Comparison of ENCODE assay signal across 21 cellular contexts in genomic region chr16:8588703-8589292, GRCh38. TPM values are rescaled to one million over a fixed set of nuclear protein-coding genes. Genes with fewer than 3 reads are reported as not detected.
DNase-seq lines count a peak whose midpoint lies in the region; ATAC-seq and TF ChIP-seq lines count a peak whose summit lies in the region.
"Had no signal": no experiment of that assay in that cellular context is flagged by ENCODE, and none has a peak within 500 bp of the region (broad histone marks: within the 10 kb centered on the region; RNA-seq: fewer than 3 reads in every experiment).

No MANE protein-coding gene starts in this region.

- H3K4me3 Mint-ChIP-seq in WTC11 = no peak overlapping the region
- H3K4me3 Mint-ChIP-seq in CD4-positive, alpha-beta memory T cell = peak overlapping the region in 3 of 8 donors; percentile 2 to 30 (median 13)
- H3K4me3 Mint-ChIP-seq: activated naive CD8-positive, alpha-beta T cell treated with anti-CD3 and anti-CD28 coated beads, Interleukin-2, amount 10 ng/mL, durations not matched to agents 7 days and 5 days had no signal

- no peak overlapping the region for H3K4ac ChIP-seq in neuronal stem cell (ENCODE audit: low read length)

- H3K4me3 ChIP-seq in H7 (ENCODE audit: insufficient read depth, low read depth, low read length) = peak overlapping the region; percentile 50
- peak overlapping the region; percentile 25 for H3K4me3 ChIP-seq in iPS-11a (ENCODE audit: low read depth, low read length)
- peak overlapping the region; percentile 11 to 83 for H3K4me3 ChIP-seq in neuronal stem cell (ENCODE audit: low read length in 2 of 2)
- no peak overlapping the region for H3K4me3 ChIP-seq in CD4-positive, alpha-beta memory T cell (ENCODE audit: low read length in 2 of 2)
- H3K4me3 ChIP-seq in PC-9 = no peak overlapping the region
- H3K4me3 ChIP-seq in effector memory CD4-positive, alpha-beta T cell (ENCODE audit: insufficient read depth, low read depth, low read length, poor library complexity, severe bottlenecking) = no peak overlapping the region
- H3K4me3 ChIP-seq: left lung, smooth muscle cell had no signal

- no peak overlapping the region for H2BK12ac ChIP-seq in neuronal stem cell (ENCODE audit: low read length)

- DNase-seq in H7 (peak; percentile 82), WTC11 (ENCODE audit: low spot score) (peak; percentile 37), neuronal stem cell (ENCODE audit: low spot score) (no peak), PC-9 (no peak)
- no peak for DNase-seq in CD4-positive, alpha-beta memory T cell
- no peak for DNase-seq in activated CD4-positive, alpha-beta T cell treated with anti-CD3 and anti-CD28 coated beads for 4 hours
- DNase-seq in effector memory CD4-positive, alpha-beta T cell = no peak
- DNase-seq: activated naive CD8-positive, alpha-beta T cell treated with anti-CD3 and anti-CD28 coated beads, Interleukin-2, amount 10 ng/mL, durations not matched to agents 7 days and 5 days; activated T-cell treated with anti-CD3 and anti-CD28 coated beads, Interleukin-2, amount 50 U/mL, for 1 hour; AML-193; effector CD8-positive, alpha-beta T cell; GF-D8; head of caudate nucleus; left lung; NCI-H2081 treated with DMSO at 0.1 percent for 48 hours; NCI-H748 treated with DMSO at 0.1 percent for 48 hours; PC-3; tibial artery had no signal

- BruUV-seq in PC-9 (replicated peaks; lab: Mats Ljungman, UMichigan) = no TSS peak

- H3K27ac Mint-ChIP-seq in WTC11 = no peak overlapping the region
- no peak overlapping the region for H3K27ac Mint-ChIP-seq in CD4-positive, alpha-beta memory T cell
- H3K27ac Mint-ChIP-seq: activated naive CD8-positive, alpha-beta T cell treated with anti-CD3 and anti-CD28 coated beads, Interleukin-2, amount 10 ng/mL, durations not matched to agents 7 days and 5 days had no signal

- WGBS in neuronal stem cell (ENCODE audit: extremely low coverage in 2 of 2, insufficient read length in 2 of 2, insufficient replicate concordance in 1 of 2), 2 donors = no CpG with 5 or more reads among the region's 24 CpGs

- peak overlapping the region; percentile 73 for H3K9ac ChIP-seq in neuronal stem cell (ENCODE audit: low read depth, low read length, poor library complexity)

- ATAC-seq in WTC11 = peak; percentile 63
- ATAC-seq: left lung, PC-3 had no signal

- H3K4me1 Mint-ChIP-seq in WTC11 = peaks cover 12% of the 10 kb centered on the region
- peaks cover 0 to 7% (median 2%) of the 10 kb centered on the region in 4 donors for H3K4me1 Mint-ChIP-seq in CD4-positive, alpha-beta memory T cell
- H3K4me1 Mint-ChIP-seq: activated naive CD8-positive, alpha-beta T cell treated with anti-CD3 and anti-CD28 coated beads, Interleukin-2, amount 10 ng/mL, durations not matched to agents 7 days and 5 days had no signal

- CTCF ChIA-PET in WTC11 (lab: Charles Lee) = interaction anchor here (1.2 to 4.6 kb wide), 3 partner anchors 16 to 348 kb away, joined by 3 to 25 read pairs (median 24); no protein-coding TSS in a partner anchor
- CTCF ChIA-PET in CD4-positive, alpha-beta memory T cell (lab: Charles Lee; ENCODE audit: partially characterized antibody) = interaction anchor here (1.3 kb wide), 1 partner anchor 18 kb away, joined by 3 read pairs; no protein-coding TSS in a partner anchor
- CTCF ChIA-PET in PC-9 (lab: Charles Lee) = no interaction called here

- H4K91ac ChIP-seq in neuronal stem cell (ENCODE audit: low read depth, low read length, poor library complexity) = no peak overlapping the region

- H3K23ac ChIP-seq in neuronal stem cell (ENCODE audit: low read depth, low read length, poor library complexity) = peak overlapping the region; percentile 37

- peaks cover 36% of the 10 kb centered on the region for H3K27me3 ChIP-seq in H7 (ENCODE audit: control insufficient read depth, insufficient read depth, low read length)
- peaks cover 0 to 80% (median 22%) of the 10 kb centered on the region in 3 experiments for H3K27me3 ChIP-seq in neuronal stem cell (ENCODE audit: control insufficient read depth in 3 of 3, insufficient read depth in 3 of 3, low read depth in 1 of 3, low read length in 3 of 3)
- peaks cover 14% of the 10 kb centered on the region for H3K27me3 ChIP-seq in CD4-positive, alpha-beta memory T cell (ENCODE audit: insufficient read depth, low read length)
- H3K27me3 ChIP-seq in PC-9 (ENCODE audit: insufficient read depth, low read depth) = peaks cover 57% of the 10 kb centered on the region
- H3K27me3 ChIP-seq in effector memory CD4-positive, alpha-beta T cell (replicated peaks; ENCODE audit: control insufficient read depth, insufficient read depth, low read length, poor library complexity, severe bottlenecking) = peaks cover 11% of the 10 kb centered on the region

- no peaks in the 10 kb centered on the region for H3F3A ChIP-seq in PC-9 (ENCODE audit: insufficient read depth, low read depth)

- H3K36me3 Mint-ChIP-seq in WTC11 = no peaks in the 10 kb centered on the region
- H3K36me3 Mint-ChIP-seq in CD4-positive, alpha-beta memory T cell = peaks cover 0 to 3% of the 10 kb centered on the region in 2 donors
- H3K36me3 Mint-ChIP-seq: activated naive CD8-positive, alpha-beta T cell treated with anti-CD3 and anti-CD28 coated beads, Interleukin-2, amount 10 ng/mL, durations not matched to agents 7 days and 5 days had no signal

- TF ChIP-seq CTCF in WTC11 (IDR thresholded peaks at IDR 0.05) (no peak), PC-9 (conservative IDR thresholded peaks at IDR 0.05) (no peak)

- H3K4me2 ChIP-seq in neuronal stem cell (ENCODE audit: insufficient read depth, low read length, poor library complexity, severe bottlenecking) (peak overlapping the region; percentile 97), PC-9 (no peak overlapping the region)
- H3K4me2 ChIP-seq: smooth muscle cell had no signal

- H3K9me2 ChIP-seq in PC-9 (ENCODE audit: insufficient read depth) = no peaks in the 10 kb centered on the region

- H2BK15ac ChIP-seq in neuronal stem cell (ENCODE audit: low read length) = no peak overlapping the region

- H3K27ac ChIP-seq in neuronal stem cell (replicated peaks; ENCODE audit: low read length) = no peak overlapping the region
- H3K27ac ChIP-seq in CD4-positive, alpha-beta memory T cell (ENCODE audit: low read depth, low read length) = no peak overlapping the region
- H3K27ac ChIP-seq in PC-9 = no peak overlapping the region
- no peak overlapping the region for H3K27ac ChIP-seq in effector memory CD4-positive, alpha-beta T cell (ENCODE audit: insufficient read depth, low read length, poor library complexity, severe bottlenecking)
- H3K27ac ChIP-seq: left lung, tibial artery had no signal

- no peaks in the 10 kb centered on the region for H3K36me3 ChIP-seq in H7 (replicated peaks; ENCODE audit: control insufficient read depth, insufficient read depth, low read length)
- no peaks in the 10 kb centered on the region for H3K36me3 ChIP-seq in neuronal stem cell (replicated peaks in 1 of 2; ENCODE audit: control insufficient read depth in 2 of 2, insufficient read depth in 2 of 2, low read length in 2 of 2)
- H3K36me3 ChIP-seq in CD4-positive, alpha-beta memory T cell (ENCODE audit: insufficient read depth, low read length) = no peaks in the 10 kb centered on the region
- H3K36me3 ChIP-seq in PC-9 (ENCODE audit: low read depth) = no peaks in the 10 kb centered on the region
- no peaks in the 10 kb centered on the region for H3K36me3 ChIP-seq in effector memory CD4-positive, alpha-beta T cell (ENCODE audit: control insufficient read depth, insufficient read depth, low read length)
- H3K36me3 ChIP-seq: left lung, tibial artery had no signal

- H3K79me2 ChIP-seq in PC-9 (ENCODE audit: low read depth) = no peaks in the 10 kb centered on the region

- H3K4me1 ChIP-seq in neuronal stem cell (ENCODE audit: control insufficient read depth in 2 of 2, insufficient read depth in 1 of 2, low read depth in 1 of 2, low read length in 2 of 2) = peaks cover 10 to 13% of the 10 kb centered on the region in 2 donors
- no peaks in the 10 kb centered on the region for H3K4me1 ChIP-seq in CD4-positive, alpha-beta memory T cell (ENCODE audit: insufficient read depth, low read length)
- H3K4me1 ChIP-seq in PC-9 (replicated peaks; ENCODE audit: insufficient read depth) = no peaks in the 10 kb centered on the region
- peaks cover 8% of the 10 kb centered on the region for H3K4me1 ChIP-seq in effector memory CD4-positive, alpha-beta T cell (ENCODE audit: control insufficient read depth, insufficient read depth, low read length, poor library complexity, severe bottlenecking)
- H3K4me1 ChIP-seq: left lung had no signal

- H2BK5ac ChIP-seq in neuronal stem cell (ENCODE audit: low read length) = peak overlapping the region; percentile 68

- peaks cover 0 to 5% of the 10 kb centered on the region in 2 donors for H3K9me3 ChIP-seq in neuronal stem cell (replicated peaks in 1 of 2; ENCODE audit: control insufficient read depth in 2 of 2, insufficient read depth in 1 of 2, low read depth in 1 of 2, low read length in 2 of 2)
- no peaks in the 10 kb centered on the region for H3K9me3 ChIP-seq in CD4-positive, alpha-beta memory T cell (ENCODE audit: control insufficient read depth in 1 of 2, low read length in 2 of 2)
- H3K9me3 ChIP-seq in PC-9 (ENCODE audit: insufficient read depth, low read depth) = 0 out of 2 replicates have a peak, but pooled peaks cover 3% of the 10 kb centered on the region
- H3K9me3 ChIP-seq in effector memory CD4-positive, alpha-beta T cell (ENCODE audit: control insufficient read depth, low read length) = no peaks in the 10 kb centered on the region
- H3K9me3 ChIP-seq: left lung, tibial artery had no signal

- POLR2A ChIA-PET in WTC11 (lab: Charles Lee) = no interaction called here
- POLR2A ChIA-PET in CD4-positive, alpha-beta memory T cell (lab: Charles Lee; ENCODE audit: partially characterized antibody) = no interaction called here
- POLR2A ChIA-PET in PC-9 (lab: Charles Lee; ENCODE audit: unreplicated experiment) = no interaction called here

- H2AK5ac ChIP-seq in neuronal stem cell (ENCODE audit: low read depth, low read length) = no peak overlapping the region

- peak overlapping the region; percentile 84 for H3K14ac ChIP-seq in neuronal stem cell (ENCODE audit: low read length)

- H3K79me1 ChIP-seq in neuronal stem cell (ENCODE audit: low read depth, low read length) = no peaks in the 10 kb centered on the region

- 0 out of 2 replicates have a peak, but pooled peaks cover 2% of the 10 kb centered on the region for H3K9me3 Mint-ChIP-seq in WTC11
- H3K9me3 Mint-ChIP-seq in CD4-positive, alpha-beta memory T cell = peaks cover 0 to 2% (median 0%) of the 10 kb centered on the region in 8 donors
- H3K9me3 Mint-ChIP-seq: activated naive CD8-positive, alpha-beta T cell treated with anti-CD3 and anti-CD28 coated beads, Interleukin-2, amount 10 ng/mL, durations not matched to agents 7 days and 5 days had no signal

- no peaks in the 10 kb centered on the region for H4K20me1 ChIP-seq in PC-9 (ENCODE audit: insufficient read depth)

- peak overlapping the region; percentile 94 for H3K18ac ChIP-seq in neuronal stem cell (ENCODE audit: low read length)

- peak overlapping the region; percentile 85 for H2AFZ ChIP-seq in neuronal stem cell (ENCODE audit: low read length)
- no peak overlapping the region for H2AFZ ChIP-seq in PC-9

- H4K8ac ChIP-seq in neuronal stem cell (ENCODE audit: low read depth, low read length) = no peak overlapping the region

- intact Hi-C loops in CD4-positive, alpha-beta memory T cell (cut with micrococcal nuclease) = no loop called here
- intact Hi-C loops in PC-9 (cut with micrococcal nuclease; ENCODE audit: unreplicated experiment) = no loop called here

- H2BK120ac ChIP-seq in neuronal stem cell (ENCODE audit: low read depth, low read length) = no peak overlapping the region

- H3K27me3 Mint-ChIP-seq in WTC11 (ENCODE audit: low read depth) = peaks cover 1% of the 10 kb centered on the region; the same call in 1 of the 2 replicates
- H3K27me3 Mint-ChIP-seq in CD4-positive, alpha-beta memory T cell = peaks cover 24 to 27% of the 10 kb centered on the region in 2 donors

RNA-seq across cellular contexts. Expression of gene TMEM114, which starts 1.5 kb away (rescaled TPM):
- total RNA-seq in H7 (2014; rRNA removed; shearing (Covaris generic)) = 4.1 TPM in 1 of 2 replicates, not detected in the other
- total RNA-seq in WTC11 (2021) = 0.37 to 1.1 TPM (median 0.60 TPM) in 3 replicates
- polyA plus RNA-seq in neuronal stem cell (2013, experiment 1 of 2) = 0.89 TPM
- polyA plus RNA-seq in neuronal stem cell (2013, experiment 2 of 2) = 1.1 TPM
- not detected for total RNA-seq in CD4-positive, alpha-beta memory T cell
- not detected for polyA plus RNA-seq in CD4-positive, alpha-beta memory T cell
- total RNA-seq in PC-9 (2021) = not detected in 2 replicates
- total RNA-seq: activated naive CD8-positive, alpha-beta T cell treated with anti-CD3 and anti-CD28 coated beads, Interleukin-2, amount 10 ng/mL, durations not matched to agents 7 days and 5 days; left lung; PC-3; posterior vena cava; smooth muscle cell had no signal
- polyA plus RNA-seq: smooth muscle cell had no signal

RNA-seq across cellular contexts. Expression of gene METTL22, which starts 32.7 kb away (rescaled TPM):
- total RNA-seq in H7 (2014; rRNA removed; shearing (Covaris generic)) = 43.7 and 53.6 TPM in 2 replicates
- total RNA-seq in WTC11 (2021) = 48.1 to 82.0 TPM (median 52.9 TPM) in 3 replicates
- 43.7 TPM for polyA plus RNA-seq in neuronal stem cell (2013, experiment 1 of 2)
- 45.5 TPM for polyA plus RNA-seq in neuronal stem cell (2013, experiment 2 of 2)
- 10 to 100 TPM; 42.9 to 49.8 TPM for total RNA-seq in CD4-positive, alpha-beta memory T cell
- 10 to 100 TPM in 1 of 2 donors, 1 to 10 TPM in 1; 6.2 to 14.2 TPM for polyA plus RNA-seq in CD4-positive, alpha-beta memory T cell
- 62.2 and 79.2 TPM in 2 replicates for total RNA-seq in PC-9 (2021)

Comparison
In these comparisons a context has a peak if more than half of its experiments do, and no peak if none do; other contexts are left out.
1. DNase-seq: peak in H7 (single experiment) and WTC11 (single experiment); none in neuronal stem cell (single experiment), CD4-positive, alpha-beta memory T cell (0 of 5), PC-9 (0 of 2), activated CD4-positive, alpha-beta T cell treated with anti-CD3 and anti-CD28 coated beads for 4 hours (0 of 2) and effector memory CD4-positive, alpha-beta T cell (0 of 3).
2. H3K4me3 ChIP-seq: peak in H7 (single experiment), iPS-11a (single experiment) and neuronal stem cell (2 of 2); none in CD4-positive, alpha-beta memory T cell (0 of 2), PC-9 (single experiment) and effector memory CD4-positive, alpha-beta T cell (single experiment).